8 cellular contexts compared by ENCODE assay signal in genomic region chr11:60130496-60130895, GRCh38. TPM values are rescaled to one million over a fixed set of nuclear protein-coding genes. Genes with fewer than 3 reads are reported as not detected.
DNase-seq lines count a peak whose midpoint lies in the region; ATAC-seq and TF ChIP-seq lines count a peak whose summit lies in the region.

No MANE protein-coding gene starts in this region.

- DNase-seq in GM10266 (ENCODE audit: extremely low spot score), result peak; percentile 45
- DNase-seq in NCI-H2029 (lab: John Stamatoyannopoulos, UW), result peak; percentile 13
- DNase-seq in brain microvascular endothelial cell, result peak; percentile 31
- DNase-seq in lung microvascular endothelial cell (ENCODE audit: low read depth in 2 of 2), result peak; percentile 29 to 76
- no peak for DNase-seq in NCI-H510A (lab: John Stamatoyannopoulos, UW)
- no peak for DNase-seq in activated CD4-positive, alpha-beta memory T cell treated with anti-CD3 and anti-CD28 coated beads for 36 hours

- no peak overlapping the region for H3K4me3 ChIP-seq in brain microvascular endothelial cell (ENCODE audit: low read depth, low read length)

- no peak overlapping the region for H3K4me3 Mint-ChIP-seq in activated CD4-positive, alpha-beta memory T cell treated with anti-CD3 and anti-CD28 coated beads for 36 hours

- intact Hi-C loops in activated CD4-positive, alpha-beta memory T cell treated with anti-CD3 and anti-CD28 coated beads for 36 hours (cut with micrococcal nuclease), result loop anchor here (1.0 to 5.0 kb wide), 2 partner anchors 308 to 376 kb away; no protein-coding TSS in a partner anchor

- H3K27ac ChIP-seq in 22Rv1 (no peak overlapping the region), brain microvascular endothelial cell (no peak overlapping the region)

- H3K36me3 ChIP-seq in brain microvascular endothelial cell (replicated peaks), result no peaks in the 10 kb centered on the region

- no peaks in the 10 kb centered on the region for H3K27me3 ChIP-seq in brain microvascular endothelial cell (replicated peaks)

- H3K27me3 Mint-ChIP-seq in activated CD4-positive, alpha-beta memory T cell treated with anti-CD3 and anti-CD28 coated beads for 36 hours, result peaks cover 5% of the 10 kb centered on the region

- ATAC-seq in GM21447 (IDR thresholded peaks at IDR 0.05; ENCODE audit: unreplicated experiment), result no peak

- peak; percentile 40 for TF ChIP-seq CTCF in 22Rv1 (IDR thresholded peaks at IDR 0.05)
- TF ChIP-seq CTCF in GM10266 (IDR thresholded peaks at IDR 0.05; ENCODE audit: control insufficient read depth, insufficient read depth, low read depth, missing control alignments), result peak; percentile 45
- TF ChIP-seq CTCF in brain microvascular endothelial cell (IDR thresholded peaks at IDR 0.05; ENCODE audit: low read depth, low read length, missing control alignments), result peak; percentile 48

- H3K9me3 Mint-ChIP-seq in activated CD4-positive, alpha-beta memory T cell treated with anti-CD3 and anti-CD28 coated beads for 36 hours, result peaks cover 4% of the 10 kb centered on the region

- H3K4me1 Mint-ChIP-seq in activated CD4-positive, alpha-beta memory T cell treated with anti-CD3 and anti-CD28 coated beads for 36 hours (ENCODE audit: low read depth), result no peaks in the 10 kb centered on the region

- CTCF ChIA-PET in activated CD4-positive, alpha-beta memory T cell treated with anti-CD3 and anti-CD28 coated beads for 36 hours (lab: Charles Lee), result no interaction called here

- in situ Hi-C loops in brain microvascular endothelial cell (cut with HindIII; ENCODE audit: low pct_ligation_motif_present, low sequenced_read_pairs), result no loop called here

- POLR2A ChIA-PET in activated CD4-positive, alpha-beta memory T cell treated with anti-CD3 and anti-CD28 coated beads for 36 hours (lab: Charles Lee), result no interaction called here

- no peak overlapping the region for H3K27ac Mint-ChIP-seq in activated CD4-positive, alpha-beta memory T cell treated with anti-CD3 and anti-CD28 coated beads for 36 hours

- no peaks in the 10 kb centered on the region for H3K36me3 Mint-ChIP-seq in activated CD4-positive, alpha-beta memory T cell treated with anti-CD3 and anti-CD28 coated beads for 36 hours

RNA-seq across cellular contexts. Expression of gene MS4A2, which starts 42.0 kb away (rescaled TPM):
- total RNA-seq in lung microvascular endothelial cell, result not detected in 2 replicates
- total RNA-seq in activated CD4-positive, alpha-beta memory T cell treated with anti-CD3 and anti-CD28 coated beads for 36 hours, result not detected

RNA-seq across cellular contexts. Expression of gene MS4A6A, which starts 52.4 kb away (rescaled TPM):
- total RNA-seq in lung microvascular endothelial cell, result 0.22 TPM in 1 of 2 replicates, not detected in the other
- total RNA-seq in activated CD4-positive, alpha-beta memory T cell treated with anti-CD3 and anti-CD28 coated beads for 36 hours, result not detected

Comparison
In these comparisons a context has a peak if more than half of its experiments do, and no peak if none do; other contexts are left out.
1. DNase-seq: peak in GM10266 (single experiment), NCI-H2029 (single experiment), brain microvascular endothelial cell (single experiment) and lung microvascular endothelial cell (2 of 2); none in NCI-H510A (single experiment) and activated CD4-positive, alpha-beta memory T cell treated with anti-CD3 and anti-CD28 coated beads for 36 hours (single experiment).
2. Peak in every context shown above with its lines, with median percentiles within 50 percentile points of each other: CTCF ChIP-seq.